8 cellular contexts compared by ENCODE assay signal in genomic region chr19:53881482-53882390, GRCh38. TPM values are rescaled to one million over a fixed set of nuclear protein-coding genes. Genes with fewer than 3 reads are reported as not detected.
DNase-seq lines count a peak whose midpoint lies in the region; ATAC-seq and TF ChIP-seq lines count a peak whose summit lies in the region.

TSS of gene PRKCG (plus strand) at chr19:53882197. CDS start at chr19:53882495, 298 bp downstream.

- H3K36me3 ChIP-seq in BE2C, result no peaks in the 10 kb centered on the region
- H3K36me3 ChIP-seq in ectodermal cell (ENCODE audit: control insufficient read depth, insufficient read depth, low read length), result no peaks in the 10 kb centered on the region
- H3K36me3 ChIP-seq in muscle layer of colon (ENCODE audit: insufficient read depth, low read length), result peaks cover 3% of the 10 kb centered on the region

- WGBS in ectodermal cell, 2 experiments, result 1 to 2% methylated on average over 49 of the region's 49 CpGs

- H3K4me1 ChIP-seq in BE2C, result no peaks in the 10 kb centered on the region
- H3K4me1 ChIP-seq in ectodermal cell (ENCODE audit: control insufficient read depth, insufficient read depth, low read length), result peaks cover 25% of the 10 kb centered on the region
- H3K4me1 ChIP-seq in muscle layer of colon (ENCODE audit: insufficient read depth, low read length), result peaks cover 29% of the 10 kb centered on the region

- H3K9ac ChIP-seq in muscle layer of colon (ENCODE audit: low read length), result no peak within 1 kb of the TSS

- peak; percentile 63 for DNase-seq in BE2C
- peak; percentile 46 for DNase-seq in activated CD4-positive, alpha-beta T cell treated with anti-CD3 and anti-CD28 coated beads for 1 hour
- no peak for DNase-seq in type B pancreatic cell (ENCODE audit: extremely low spot score, unreplicated experiment)

- peaks cover 11% of the 10 kb centered on the region for H3K4me1 Mint-ChIP-seq in type B pancreatic cell (ENCODE audit: unreplicated experiment)

- no peaks in the 10 kb centered on the region for H3K9me3 Mint-ChIP-seq in type B pancreatic cell

- H3K9me3 ChIP-seq in BE2C, result no peaks in the 10 kb centered on the region
- no peaks in the 10 kb centered on the region for H3K9me3 ChIP-seq in ectodermal cell (ENCODE audit: control insufficient read depth, low read length)
- no peaks in the 10 kb centered on the region for H3K9me3 ChIP-seq in muscle layer of colon (ENCODE audit: low read length)

- peak; percentile 44 for TF ChIP-seq CTCF in BE2C (IDR thresholded peaks at IDR 0.05; ENCODE audit: low read depth, low read length)
- TF ChIP-seq CTCF in type B pancreatic cell (conservative IDR thresholded peaks at IDR 0.05), result peak; percentile 61

- H3K27ac ChIP-seq in ectodermal cell (ENCODE audit: insufficient read depth, low read depth, low read length, poor library complexity, severe bottlenecking) (no peak within 1 kb of the TSS), muscle layer of colon (ENCODE audit: low read depth, low read length) (no peak within 1 kb of the TSS)

- no peak for TF ChIP-seq RAD21 in Ishikawa (IDR thresholded peaks at IDR 0.05; ENCODE audit: low read depth)

- H3K4me3 Mint-ChIP-seq in type B pancreatic cell, result peak within 1 kb of the TSS; percentile 45

- peaks cover 4% of the 10 kb centered on the region for H3K36me3 Mint-ChIP-seq in type B pancreatic cell

- peak within 1 kb of the TSS; percentile 46 for H3K4me3 ChIP-seq in BE2C (ENCODE audit: low read depth, low read length)
- H3K4me3 ChIP-seq in ectodermal cell (ENCODE audit: insufficient read depth, low read depth, low read length), result peak within 1 kb of the TSS; percentile 48
- peak within 1 kb of the TSS; percentile 0 to 1 for H3K4me3 ChIP-seq in muscle layer of colon (ENCODE audit: low read depth in 1 of 2, low read length in 2 of 2)

- ATAC-seq in HG02973 (IDR thresholded peaks at IDR 0.05; ENCODE audit: unreplicated experiment) (no peak), GM18907 (IDR thresholded peaks at IDR 0.05; ENCODE audit: unreplicated experiment) (no peak)

- H3K27me3 ChIP-seq in BE2C (peaks cover 50% of the 10 kb centered on the region), ectodermal cell (ENCODE audit: control insufficient read depth, insufficient read depth, low read length, poor library complexity, severe bottlenecking) (peaks cover 39% of the 10 kb centered on the region), muscle layer of colon (ENCODE audit: control insufficient read depth in 1 of 2, insufficient read depth in 2 of 2, low read length in 2 of 2) (peaks cover 49 to 54% of the 10 kb centered on the region in 2 donors)

- no peak for TF ChIP-seq EP300 in Ishikawa (IDR thresholded peaks at IDR 0.05; ENCODE audit: borderline replicate concordance)

- peaks cover 36% of the 10 kb centered on the region for H3K27me3 Mint-ChIP-seq in type B pancreatic cell

- H3K27ac Mint-ChIP-seq in type B pancreatic cell, result no peak within 1 kb of the TSS

TF ChIP-seq in Ishikawa, 13 proteins besides CTCF, POLR2A, EP300 and RAD21:
- no peak for TF ChIP-seq TCF12 (IDR thresholded peaks at IDR 0.05; ENCODE audit: low read depth)
- TF ChIP-seq ZBTB7A (IDR thresholded peaks at IDR 0.05; ENCODE audit: low read depth), result 0 out of 2 replicates have a peak, but pooled peaks have one; percentile 38

RNA-seq across cellular contexts. Expression of gene PRKCG, which starts in this region (rescaled TPM):
- 0.28 TPM for polyA plus RNA-seq in BE2C (2012; ENCODE audit: insufficient read depth, insufficient read length, low read depth)
- 12.1 TPM for polyA plus RNA-seq in ectodermal cell (2013, experiment 1 of 4)
- polyA plus RNA-seq in ectodermal cell (2013, experiment 2 of 4), result 11.7 TPM
- polyA plus RNA-seq in ectodermal cell (2013, experiment 3 of 4), result 10.4 TPM
- 11.3 TPM for polyA plus RNA-seq in ectodermal cell (2013, experiment 4 of 4)
- total RNA-seq in type B pancreatic cell (ENCODE audit: low replicate concordance), result 2.4 and 3.1 TPM in 2 replicates
